11 cellular contexts compared by ENCODE assay signal in genomic region chr4:10007436-10007740, GRCh38. TPM values are rescaled to one million over a fixed set of nuclear protein-coding genes. Genes with fewer than 3 reads are reported as not detected.
A peak's percentile ranks its signal among the peaks of the same experiment; 100 is the strongest.
DNase-seq lines count a peak whose midpoint lies in the region; ATAC-seq, FAIRE-seq and TF ChIP-seq lines count a peak whose summit lies in the region.
"Had no signal": no experiment of that assay in that cellular context is flagged by ENCODE, and none has a peak within 500 bp of the region (broad histone marks: within the 10 kb centered on the region; RNA-seq: fewer than 3 reads in every experiment).

No MANE protein-coding gene starts in this region.

- peaks cover 0 to 16% (median 1%) of the 10 kb centered on the region in 3 donors for H3K4me1 ChIP-seq in pancreas

- peak overlapping the region; percentile 40 to 80 (median 78) for H3K27ac ChIP-seq in pancreas

- DNase-seq in pancreas (no peak), iPS-NIHi7 (ENCODE audit: extremely low spot score) (no peak), HPDE6-E6E7 (ENCODE audit: extremely low spot score) (no peak), medulla oblongata (ENCODE audit: extremely low spot score) (no peak), RPMI8226 (no peak)
- DNase-seq: activated CD8-positive, alpha-beta memory T cell treated with anti-CD3 and anti-CD28 coated beads for 24 hours; left cardiac atrium had no signal

- no peak for FAIRE-seq in pancreas (lab: Jason Lieb, UNC)
- FAIRE-seq: colon had no signal

- intact Hi-C loops in pancreas (cut with DNase I), result no loop called here

- no peak for TF ChIP-seq CTCF in pancreas (IDR thresholded peaks at IDR 0.05)

- WGBS in pancreas, 2 donors, result 88 to 97% methylated on average over 1 of the region's 1 CpG

- H3K4me3 ChIP-seq in pancreas, result no peak overlapping the region

- H3K9me3 ChIP-seq in pancreas, result no peaks in the 10 kb centered on the region

- no peaks in the 10 kb centered on the region for H3K36me3 ChIP-seq in pancreas

- H3K27me3 ChIP-seq in pancreas, result no peaks in the 10 kb centered on the region

- ATAC-seq in GM18861 (IDR thresholded peaks at IDR 0.05; ENCODE audit: unreplicated experiment), result peak; percentile 35
- ATAC-seq in GM21717 (IDR thresholded peaks at IDR 0.05; ENCODE audit: unreplicated experiment), result peak; percentile 47
- peak; percentile 15 for ATAC-seq in HG03565 (IDR thresholded peaks at IDR 0.05; ENCODE audit: unreplicated experiment)
- ATAC-seq in pancreas, result no peak

RNA-seq across cellular contexts. Expression of gene SLC2A9, which starts 13.9 kb away (rescaled TPM):
- 1 to 10 TPM; 1.2 to 5.7 (median 2.6) TPM for total RNA-seq in pancreas
- polyA plus RNA-seq in pancreas, result 1 to 10 TPM; 1.9 to 2.2 TPM

Comparison
In these comparisons a context has a peak if more than half of its experiments do, and no peak if none do; other contexts are left out.
1. ATAC-seq: peak in GM18861 (single experiment), GM21717 (single experiment) and HG03565 (single experiment); none in pancreas (0 of 4).